1 cellular context compared by ENCODE assay signal in the genomic region with DNA sequence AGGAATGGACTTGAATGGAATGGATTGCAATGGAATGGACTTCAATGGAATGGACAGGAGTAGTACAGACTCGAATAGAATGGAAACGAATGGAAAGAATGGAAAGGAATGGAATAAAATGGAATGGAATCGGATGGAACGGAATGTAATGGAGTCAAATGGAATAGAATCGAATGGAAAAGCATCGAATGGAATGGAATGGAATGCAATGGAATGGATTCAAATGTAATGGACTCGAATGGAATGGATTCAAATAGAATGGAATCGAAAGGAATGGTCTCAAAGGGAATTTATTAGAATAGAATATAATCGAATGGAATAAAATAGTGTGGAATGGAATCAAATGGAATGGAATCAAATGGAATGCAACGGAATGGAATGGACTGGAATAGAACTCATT.
TF ChIP-seq lines count a peak whose summit lies in the region.

No MANE protein-coding gene starts in this region.

TF ChIP-seq in endothelial cell of umbilical vein, 7 proteins besides CTCF, POLR2A, EP300 and RAD21:
- TF ChIP-seq MAX (IDR thresholded peaks at IDR 0.05; ENCODE audit: insufficient read depth, insufficient read length) (no peak), FOS (IDR thresholded peaks at IDR 0.05; ENCODE audit: borderline replicate concordance, insufficient read depth, low read length) (no peak), GATA2 (IDR thresholded peaks at IDR 0.05; ENCODE audit: insufficient read depth, insufficient read length, low read depth, low read length) (no peak), MYC (IDR thresholded peaks at IDR 0.05; ENCODE audit: low read depth, low read length) (no peak), EZH2 (IDR thresholded peaks at IDR 0.05; ENCODE audit: borderline replicate concordance, low read depth, low read length, severe bottlenecking) (no peak), JUN (IDR thresholded peaks at IDR 0.05; ENCODE audit: borderline replicate concordance, insufficient read depth, insufficient read length, low read depth) (no peak), POLR2AphosphoS5 (IDR thresholded peaks at IDR 0.05; ENCODE audit: insufficient read depth, low read depth, low read length) (no peak)
